Comparison of ENCODE assay signal across 1 cellular context in the genomic region with DNA sequence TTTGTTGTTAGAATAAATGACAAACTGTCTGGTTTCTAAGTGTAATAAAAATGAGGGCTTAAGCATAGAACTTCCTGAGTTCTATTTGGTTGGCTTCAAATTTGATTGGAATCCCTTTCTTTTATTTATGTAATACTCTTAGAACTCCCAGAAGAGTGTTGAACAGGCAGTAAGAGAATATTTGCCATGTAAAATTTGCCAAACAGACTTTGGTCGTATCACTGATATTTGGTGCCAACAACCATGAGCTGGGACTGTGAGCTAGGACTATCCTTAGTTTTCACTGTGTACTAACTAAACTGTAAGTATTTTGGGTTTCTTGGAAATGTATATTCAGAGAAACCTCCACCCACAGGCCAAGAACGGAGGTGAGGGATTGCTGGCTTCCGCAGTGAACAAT.
TF ChIP-seq lines count a peak whose summit lies in the region.

No MANE protein-coding gene starts in this region.

TF ChIP-seq in GM23338, 12 proteins besides CTCF, POLR2A, EP300 and RAD21 (continued from another document):
- TF ChIP-seq, protein P1, sequence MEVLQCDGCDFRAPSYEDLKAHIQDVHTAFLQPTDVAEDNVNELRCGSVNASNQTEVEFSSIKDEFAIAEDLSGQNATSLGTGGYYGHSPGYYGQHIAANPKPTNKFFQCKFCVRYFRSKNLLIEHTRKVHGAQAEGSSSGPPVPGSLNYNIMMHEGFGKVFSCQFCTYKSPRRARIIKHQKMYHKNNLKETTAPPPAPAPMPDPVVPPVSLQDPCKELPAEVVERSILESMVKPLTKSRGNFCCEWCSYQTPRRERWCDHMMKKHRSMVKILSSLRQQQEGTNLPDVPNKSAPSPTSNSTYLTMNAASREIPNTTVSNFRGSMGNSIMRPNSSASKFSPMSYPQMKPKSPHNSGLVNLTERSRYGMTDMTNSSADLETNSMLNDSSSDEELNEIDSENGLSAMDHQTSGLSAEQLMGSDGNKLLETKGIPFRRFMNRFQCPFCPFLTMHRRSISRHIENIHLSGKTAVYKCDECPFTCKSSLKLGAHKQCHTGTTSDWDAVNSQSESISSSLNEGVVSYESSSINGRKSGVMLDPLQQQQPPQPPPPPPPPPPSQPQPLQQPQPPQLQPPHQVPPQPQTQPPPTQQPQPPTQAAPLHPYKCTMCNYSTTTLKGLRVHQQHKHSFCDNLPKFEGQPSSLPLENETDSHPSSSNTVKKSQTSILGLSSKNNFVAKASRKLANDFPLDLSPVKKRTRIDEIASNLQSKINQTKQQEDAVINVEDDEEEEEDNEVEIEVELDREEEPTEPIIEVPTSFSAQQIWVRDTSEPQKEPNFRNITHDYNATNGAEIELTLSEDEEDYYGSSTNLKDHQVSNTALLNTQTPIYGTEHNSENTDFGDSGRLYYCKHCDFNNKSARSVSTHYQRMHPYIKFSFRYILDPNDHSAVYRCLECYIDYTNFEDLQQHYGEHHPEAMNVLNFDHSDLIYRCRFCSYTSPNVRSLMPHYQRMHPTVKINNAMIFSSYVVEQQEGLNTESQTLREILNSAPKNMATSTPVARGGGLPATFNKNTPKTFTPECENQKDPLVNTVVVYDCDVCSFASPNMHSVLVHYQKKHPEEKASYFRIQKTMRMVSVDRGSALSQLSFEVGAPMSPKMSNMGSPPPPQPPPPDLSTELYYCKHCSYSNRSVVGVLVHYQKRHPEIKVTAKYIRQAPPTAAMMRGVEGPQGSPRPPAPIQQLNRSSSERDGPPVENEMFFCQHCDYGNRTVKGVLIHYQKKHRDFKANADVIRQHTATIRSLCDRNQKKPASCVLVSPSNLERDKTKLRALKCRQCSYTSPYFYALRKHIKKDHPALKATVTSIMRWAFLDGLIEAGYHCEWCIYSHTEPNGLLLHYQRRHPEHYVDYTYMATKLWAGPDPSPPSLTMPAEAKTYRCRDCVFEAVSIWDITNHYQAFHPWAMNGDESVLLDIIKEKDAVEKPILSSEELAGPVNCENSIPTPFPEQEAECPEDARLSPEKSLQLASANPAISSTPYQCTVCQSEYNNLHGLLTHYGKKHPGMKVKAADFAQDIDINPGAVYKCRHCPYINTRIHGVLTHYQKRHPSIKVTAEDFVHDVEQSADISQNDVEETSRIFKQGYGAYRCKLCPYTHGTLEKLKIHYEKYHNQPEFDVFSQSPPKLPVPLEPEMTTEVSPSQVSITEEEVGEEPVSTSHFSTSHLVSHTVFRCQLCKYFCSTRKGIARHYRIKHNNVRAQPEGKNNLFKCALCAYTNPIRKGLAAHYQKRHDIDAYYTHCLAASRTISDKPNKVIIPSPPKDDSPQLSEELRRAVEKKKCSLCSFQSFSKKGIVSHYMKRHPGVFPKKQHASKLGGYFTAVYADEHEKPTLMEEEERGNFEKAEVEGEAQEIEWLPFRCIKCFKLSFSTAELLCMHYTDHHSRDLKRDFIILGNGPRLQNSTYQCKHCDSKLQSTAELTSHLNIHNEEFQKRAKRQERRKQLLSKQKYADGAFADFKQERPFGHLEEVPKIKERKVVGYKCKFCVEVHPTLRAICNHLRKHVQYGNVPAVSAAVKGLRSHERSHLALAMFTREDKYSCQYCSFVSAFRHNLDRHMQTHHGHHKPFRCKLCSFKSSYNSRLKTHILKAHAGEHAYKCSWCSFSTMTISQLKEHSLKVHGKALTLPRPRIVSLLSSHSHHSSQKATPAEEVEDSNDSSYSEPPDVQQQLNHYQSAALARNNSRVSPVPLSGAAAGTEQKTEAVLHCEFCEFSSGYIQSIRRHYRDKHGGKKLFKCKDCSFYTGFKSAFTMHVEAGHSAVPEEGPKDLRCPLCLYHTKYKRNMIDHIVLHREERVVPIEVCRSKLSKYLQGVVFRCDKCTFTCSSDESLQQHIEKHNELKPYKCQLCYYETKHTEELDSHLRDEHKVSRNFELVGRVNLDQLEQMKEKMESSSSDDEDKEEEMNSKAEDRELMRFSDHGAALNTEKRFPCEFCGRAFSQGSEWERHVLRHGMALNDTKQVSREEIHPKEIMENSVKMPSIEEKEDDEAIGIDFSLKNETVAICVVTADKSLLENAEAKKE (CRISPR knock-in tag; IDR thresholded peaks at IDR 0.05), result no peak
- TF ChIP-seq EZH2phosphoT487 (IDR thresholded peaks at IDR 0.05; ENCODE audit: unreplicated experiment) (no peak), ZNF331 (CRISPR knock-in tag; IDR thresholded peaks at IDR 0.05; ENCODE audit: low read depth) (no peak), POLR2AphosphoS5 (IDR thresholded peaks at IDR 0.05; ENCODE audit: low read depth) (no peak), JUNB (IDR thresholded peaks at IDR 0.05; ENCODE audit: unreplicated experiment) (no peak), STAT1 (IDR thresholded peaks at IDR 0.05; ENCODE audit: unreplicated experiment) (no peak), EZH2 (IDR thresholded peaks at IDR 0.05; ENCODE audit: low read depth, unreplicated experiment) (no peak)
- TF ChIP-seq, protein P2, sequence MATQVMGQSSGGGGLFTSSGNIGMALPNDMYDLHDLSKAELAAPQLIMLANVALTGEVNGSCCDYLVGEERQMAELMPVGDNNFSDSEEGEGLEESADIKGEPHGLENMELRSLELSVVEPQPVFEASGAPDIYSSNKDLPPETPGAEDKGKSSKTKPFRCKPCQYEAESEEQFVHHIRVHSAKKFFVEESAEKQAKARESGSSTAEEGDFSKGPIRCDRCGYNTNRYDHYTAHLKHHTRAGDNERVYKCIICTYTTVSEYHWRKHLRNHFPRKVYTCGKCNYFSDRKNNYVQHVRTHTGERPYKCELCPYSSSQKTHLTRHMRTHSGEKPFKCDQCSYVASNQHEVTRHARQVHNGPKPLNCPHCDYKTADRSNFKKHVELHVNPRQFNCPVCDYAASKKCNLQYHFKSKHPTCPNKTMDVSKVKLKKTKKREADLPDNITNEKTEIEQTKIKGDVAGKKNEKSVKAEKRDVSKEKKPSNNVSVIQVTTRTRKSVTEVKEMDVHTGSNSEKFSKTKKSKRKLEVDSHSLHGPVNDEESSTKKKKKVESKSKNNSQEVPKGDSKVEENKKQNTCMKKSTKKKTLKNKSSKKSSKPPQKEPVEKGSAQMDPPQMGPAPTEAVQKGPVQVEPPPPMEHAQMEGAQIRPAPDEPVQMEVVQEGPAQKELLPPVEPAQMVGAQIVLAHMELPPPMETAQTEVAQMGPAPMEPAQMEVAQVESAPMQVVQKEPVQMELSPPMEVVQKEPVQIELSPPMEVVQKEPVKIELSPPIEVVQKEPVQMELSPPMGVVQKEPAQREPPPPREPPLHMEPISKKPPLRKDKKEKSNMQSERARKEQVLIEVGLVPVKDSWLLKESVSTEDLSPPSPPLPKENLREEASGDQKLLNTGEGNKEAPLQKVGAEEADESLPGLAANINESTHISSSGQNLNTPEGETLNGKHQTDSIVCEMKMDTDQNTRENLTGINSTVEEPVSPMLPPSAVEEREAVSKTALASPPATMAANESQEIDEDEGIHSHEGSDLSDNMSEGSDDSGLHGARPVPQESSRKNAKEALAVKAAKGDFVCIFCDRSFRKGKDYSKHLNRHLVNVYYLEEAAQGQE (IDR thresholded peaks at IDR 0.05; ENCODE audit: unreplicated experiment), result no peak
- TF ChIP-seq, protein P3, sequence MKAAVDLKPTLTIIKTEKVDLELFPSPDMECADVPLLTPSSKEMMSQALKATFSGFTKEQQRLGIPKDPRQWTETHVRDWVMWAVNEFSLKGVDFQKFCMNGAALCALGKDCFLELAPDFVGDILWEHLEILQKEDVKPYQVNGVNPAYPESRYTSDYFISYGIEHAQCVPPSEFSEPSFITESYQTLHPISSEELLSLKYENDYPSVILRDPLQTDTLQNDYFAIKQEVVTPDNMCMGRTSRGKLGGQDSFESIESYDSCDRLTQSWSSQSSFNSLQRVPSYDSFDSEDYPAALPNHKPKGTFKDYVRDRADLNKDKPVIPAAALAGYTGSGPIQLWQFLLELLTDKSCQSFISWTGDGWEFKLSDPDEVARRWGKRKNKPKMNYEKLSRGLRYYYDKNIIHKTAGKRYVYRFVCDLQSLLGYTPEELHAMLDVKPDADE (IDR thresholded peaks at IDR 0.05), result no peak
